Comparison of ENCODE assay signal across 1 cellular context in genomic region chr15:67615131-67615534, GRCh38.
TF ChIP-seq lines count a peak whose summit lies in the region.
"Not testable (repeated sequence)": the region's sequence is repeated elsewhere in the genome, so short reads cannot be mapped to it uniquely, and the experiment has no call there.

No MANE protein-coding gene starts in this region.

TF ChIP-seq in HepG2, 621 proteins besides CTCF, POLR2A, EP300 and RAD21 (continued from another document and continues in another):
- TF ChIP-seq, protein P1, sequence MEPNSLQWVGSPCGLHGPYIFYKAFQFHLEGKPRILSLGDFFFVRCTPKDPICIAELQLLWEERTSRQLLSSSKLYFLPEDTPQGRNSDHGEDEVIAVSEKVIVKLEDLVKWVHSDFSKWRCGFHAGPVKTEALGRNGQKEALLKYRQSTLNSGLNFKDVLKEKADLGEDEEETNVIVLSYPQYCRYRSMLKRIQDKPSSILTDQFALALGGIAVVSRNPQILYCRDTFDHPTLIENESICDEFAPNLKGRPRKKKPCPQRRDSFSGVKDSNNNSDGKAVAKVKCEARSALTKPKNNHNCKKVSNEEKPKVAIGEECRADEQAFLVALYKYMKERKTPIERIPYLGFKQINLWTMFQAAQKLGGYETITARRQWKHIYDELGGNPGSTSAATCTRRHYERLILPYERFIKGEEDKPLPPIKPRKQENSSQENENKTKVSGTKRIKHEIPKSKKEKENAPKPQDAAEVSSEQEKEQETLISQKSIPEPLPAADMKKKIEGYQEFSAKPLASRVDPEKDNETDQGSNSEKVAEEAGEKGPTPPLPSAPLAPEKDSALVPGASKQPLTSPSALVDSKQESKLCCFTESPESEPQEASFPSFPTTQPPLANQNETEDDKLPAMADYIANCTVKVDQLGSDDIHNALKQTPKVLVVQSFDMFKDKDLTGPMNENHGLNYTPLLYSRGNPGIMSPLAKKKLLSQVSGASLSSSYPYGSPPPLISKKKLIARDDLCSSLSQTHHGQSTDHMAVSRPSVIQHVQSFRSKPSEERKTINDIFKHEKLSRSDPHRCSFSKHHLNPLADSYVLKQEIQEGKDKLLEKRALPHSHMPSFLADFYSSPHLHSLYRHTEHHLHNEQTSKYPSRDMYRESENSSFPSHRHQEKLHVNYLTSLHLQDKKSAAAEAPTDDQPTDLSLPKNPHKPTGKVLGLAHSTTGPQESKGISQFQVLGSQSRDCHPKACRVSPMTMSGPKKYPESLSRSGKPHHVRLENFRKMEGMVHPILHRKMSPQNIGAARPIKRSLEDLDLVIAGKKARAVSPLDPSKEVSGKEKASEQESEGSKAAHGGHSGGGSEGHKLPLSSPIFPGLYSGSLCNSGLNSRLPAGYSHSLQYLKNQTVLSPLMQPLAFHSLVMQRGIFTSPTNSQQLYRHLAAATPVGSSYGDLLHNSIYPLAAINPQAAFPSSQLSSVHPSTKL (CRISPR knock-in tag; IDR thresholded peaks at IDR 0.05), result peak; percentile 84
- 0 out of 4 replicates have a peak, but pooled peaks of 1 of the 2 experiments have one; percentile 42 for TF ChIP-seq KLF16 (CRISPR knock-in tag; IDR thresholded peaks at IDR 0.05)
- TF ChIP-seq, protein P2, sequence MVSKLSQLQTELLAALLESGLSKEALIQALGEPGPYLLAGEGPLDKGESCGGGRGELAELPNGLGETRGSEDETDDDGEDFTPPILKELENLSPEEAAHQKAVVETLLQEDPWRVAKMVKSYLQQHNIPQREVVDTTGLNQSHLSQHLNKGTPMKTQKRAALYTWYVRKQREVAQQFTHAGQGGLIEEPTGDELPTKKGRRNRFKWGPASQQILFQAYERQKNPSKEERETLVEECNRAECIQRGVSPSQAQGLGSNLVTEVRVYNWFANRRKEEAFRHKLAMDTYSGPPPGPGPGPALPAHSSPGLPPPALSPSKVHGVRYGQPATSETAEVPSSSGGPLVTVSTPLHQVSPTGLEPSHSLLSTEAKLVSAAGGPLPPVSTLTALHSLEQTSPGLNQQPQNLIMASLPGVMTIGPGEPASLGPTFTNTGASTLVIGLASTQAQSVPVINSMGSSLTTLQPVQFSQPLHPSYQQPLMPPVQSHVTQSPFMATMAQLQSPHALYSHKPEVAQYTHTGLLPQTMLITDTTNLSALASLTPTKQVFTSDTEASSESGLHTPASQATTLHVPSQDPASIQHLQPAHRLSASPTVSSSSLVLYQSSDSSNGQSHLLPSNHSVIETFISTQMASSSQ (IDR thresholded peaks at IDR 0.05; ENCODE audit: low read depth), result 0 out of 2 replicates have a peak, but pooled peaks have one; percentile 19
- TF ChIP-seq, protein P2 (CRISPR knock-in tag; IDR thresholded peaks at IDR 0.05; ENCODE audit: borderline replicate concordance), result not testable (repeated sequence)
- TF ChIP-seq, protein P3, sequence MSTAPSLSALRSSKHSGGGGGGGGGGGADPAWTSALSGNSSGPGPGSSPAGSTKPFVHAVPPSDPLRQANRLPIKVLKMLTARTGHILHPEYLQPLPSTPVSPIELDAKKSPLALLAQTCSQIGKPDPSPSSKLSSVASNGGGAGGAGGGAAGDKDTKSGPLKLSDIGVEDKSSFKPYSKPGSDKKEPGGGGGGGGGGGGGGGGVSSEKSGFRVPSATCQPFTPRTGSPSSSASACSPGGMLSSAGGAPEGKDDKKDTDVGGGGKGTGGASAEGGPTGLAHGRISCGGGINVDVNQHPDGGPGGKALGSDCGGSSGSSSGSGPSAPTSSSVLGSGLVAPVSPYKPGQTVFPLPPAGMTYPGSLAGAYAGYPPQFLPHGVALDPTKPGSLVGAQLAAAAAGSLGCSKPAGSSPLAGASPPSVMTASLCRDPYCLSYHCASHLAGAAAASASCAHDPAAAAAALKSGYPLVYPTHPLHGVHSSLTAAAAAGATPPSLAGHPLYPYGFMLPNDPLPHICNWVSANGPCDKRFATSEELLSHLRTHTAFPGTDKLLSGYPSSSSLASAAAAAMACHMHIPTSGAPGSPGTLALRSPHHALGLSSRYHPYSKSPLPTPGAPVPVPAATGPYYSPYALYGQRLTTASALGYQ (CRISPR knock-in tag; IDR thresholded peaks at IDR 0.05), result peak; percentile 37; the same call in 1 of the 2 replicates
- TF ChIP-seq, protein P4, sequence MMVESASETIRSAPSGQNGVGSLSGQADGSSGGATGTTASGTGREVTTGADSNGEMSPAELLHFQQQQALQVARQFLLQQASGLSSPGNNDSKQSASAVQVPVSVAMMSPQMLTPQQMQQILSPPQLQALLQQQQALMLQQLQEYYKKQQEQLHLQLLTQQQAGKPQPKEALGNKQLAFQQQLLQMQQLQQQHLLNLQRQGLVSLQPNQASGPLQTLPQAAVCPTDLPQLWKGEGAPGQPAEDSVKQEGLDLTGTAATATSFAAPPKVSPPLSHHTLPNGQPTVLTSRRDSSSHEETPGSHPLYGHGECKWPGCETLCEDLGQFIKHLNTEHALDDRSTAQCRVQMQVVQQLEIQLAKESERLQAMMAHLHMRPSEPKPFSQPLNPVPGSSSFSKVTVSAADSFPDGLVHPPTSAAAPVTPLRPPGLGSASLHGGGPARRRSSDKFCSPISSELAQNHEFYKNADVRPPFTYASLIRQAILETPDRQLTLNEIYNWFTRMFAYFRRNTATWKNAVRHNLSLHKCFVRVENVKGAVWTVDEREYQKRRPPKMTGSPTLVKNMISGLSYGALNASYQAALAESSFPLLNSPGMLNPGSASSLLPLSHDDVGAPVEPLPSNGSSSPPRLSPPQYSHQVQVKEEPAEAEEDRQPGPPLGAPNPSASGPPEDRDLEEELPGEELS (CRISPR knock-in tag; IDR thresholded peaks at IDR 0.05), result peak; percentile 77
- peak; percentile 66; the same call in 1 of the 2 replicates for TF ChIP-seq AHDC1 (CRISPR knock-in tag; IDR thresholded peaks at IDR 0.05; ENCODE audit: borderline replicate concordance)
- TF ChIP-seq TBX3 (IDR thresholded peaks at IDR 0.05; ENCODE audit: borderline replicate concordance), result peak; percentile 97
- TF ChIP-seq LCORL (IDR thresholded peaks at IDR 0.05); CREM (CRISPR knock-in tag; IDR thresholded peaks at IDR 0.05): not testable (repeated sequence)
- peak; percentile 30; the same call in 1 of the 2 replicates for TF ChIP-seq LCORL (CRISPR knock-in tag; IDR thresholded peaks at IDR 0.05)
- peak; percentile 30; the same call in 1 of the 2 replicates for TF ChIP-seq SALL1 (CRISPR knock-in tag; IDR thresholded peaks at IDR 0.05)
- TF ChIP-seq, protein P5, sequence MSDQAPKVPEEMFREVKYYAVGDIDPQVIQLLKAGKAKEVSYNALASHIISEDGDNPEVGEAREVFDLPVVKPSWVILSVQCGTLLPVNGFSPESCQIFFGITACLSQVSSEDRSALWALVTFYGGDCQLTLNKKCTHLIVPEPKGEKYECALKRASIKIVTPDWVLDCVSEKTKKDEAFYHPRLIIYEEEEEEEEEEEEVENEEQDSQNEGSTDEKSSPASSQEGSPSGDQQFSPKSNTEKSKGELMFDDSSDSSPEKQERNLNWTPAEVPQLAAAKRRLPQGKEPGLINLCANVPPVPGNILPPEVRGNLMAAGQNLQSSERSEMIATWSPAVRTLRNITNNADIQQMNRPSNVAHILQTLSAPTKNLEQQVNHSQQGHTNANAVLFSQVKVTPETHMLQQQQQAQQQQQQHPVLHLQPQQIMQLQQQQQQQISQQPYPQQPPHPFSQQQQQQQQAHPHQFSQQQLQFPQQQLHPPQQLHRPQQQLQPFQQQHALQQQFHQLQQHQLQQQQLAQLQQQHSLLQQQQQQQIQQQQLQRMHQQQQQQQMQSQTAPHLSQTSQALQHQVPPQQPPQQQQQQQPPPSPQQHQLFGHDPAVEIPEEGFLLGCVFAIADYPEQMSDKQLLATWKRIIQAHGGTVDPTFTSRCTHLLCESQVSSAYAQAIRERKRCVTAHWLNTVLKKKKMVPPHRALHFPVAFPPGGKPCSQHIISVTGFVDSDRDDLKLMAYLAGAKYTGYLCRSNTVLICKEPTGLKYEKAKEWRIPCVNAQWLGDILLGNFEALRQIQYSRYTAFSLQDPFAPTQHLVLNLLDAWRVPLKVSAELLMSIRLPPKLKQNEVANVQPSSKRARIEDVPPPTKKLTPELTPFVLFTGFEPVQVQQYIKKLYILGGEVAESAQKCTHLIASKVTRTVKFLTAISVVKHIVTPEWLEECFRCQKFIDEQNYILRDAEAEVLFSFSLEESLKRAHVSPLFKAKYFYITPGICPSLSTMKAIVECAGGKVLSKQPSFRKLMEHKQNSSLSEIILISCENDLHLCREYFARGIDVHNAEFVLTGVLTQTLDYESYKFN (CRISPR knock-in tag; conservative IDR thresholded peaks at IDR 0.05), result peak; percentile 55
- TF ChIP-seq ZNF609 (CRISPR knock-in tag; IDR thresholded peaks at IDR 0.05; ENCODE audit: borderline replicate concordance), result peak; percentile 79
- TF ChIP-seq CEBPB (IDR thresholded peaks at IDR 0.05; ENCODE audit: borderline replicate concordance, low read depth, low read length), result peak; percentile 19; the same call in 1 of the 2 replicates
- peak; percentile 67; the same call in 1 of the 2 replicates for TF ChIP-seq TBX2 (CRISPR knock-in tag; IDR thresholded peaks at IDR 0.05; ENCODE audit: borderline replicate concordance)
- TF ChIP-seq CREM (IDR thresholded peaks at IDR 0.05), result peak; percentile 17; the same call in 1 of the 2 replicates
- TF ChIP-seq ISL2 (CRISPR knock-in tag; IDR thresholded peaks at IDR 0.05), result peak; percentile 79
- peak; percentile 20; the same call in 1 of the 2 replicates for TF ChIP-seq MEF2D (CRISPR knock-in tag; IDR thresholded peaks at IDR 0.05)
- TF ChIP-seq SOX5 (CRISPR knock-in tag; IDR thresholded peaks at IDR 0.05; ENCODE audit: borderline replicate concordance), result peak; percentile 77; the same call in 1 of the 2 replicates
